In the genomic region with DNA sequence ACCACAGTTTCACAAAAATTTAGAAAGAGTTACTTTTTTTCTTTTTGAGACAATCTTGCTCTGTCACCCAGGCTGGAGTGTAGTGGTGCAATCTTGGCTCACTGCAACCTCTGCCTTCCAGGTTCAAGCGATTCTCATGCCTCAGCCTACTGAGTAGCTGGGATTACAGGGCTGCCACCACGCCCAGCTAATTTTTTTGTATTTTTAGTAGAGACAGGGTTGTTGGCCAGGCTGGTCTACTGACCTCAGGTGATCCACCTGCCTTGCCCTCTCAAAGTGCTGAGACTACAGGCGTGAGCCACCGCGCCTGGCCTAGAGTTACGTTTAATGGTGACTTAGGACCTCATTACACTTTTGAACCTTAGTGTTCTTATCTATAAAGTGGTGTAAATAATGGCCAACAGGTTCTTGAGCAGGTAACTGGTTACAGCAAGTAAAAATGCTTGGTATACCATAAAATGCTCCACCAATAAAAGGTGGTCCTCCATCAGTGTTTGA, we compare ENCODE assay signal across 6 cellular contexts. TPM values are rescaled to one million over a fixed set of nuclear protein-coding genes. Genes with fewer than 3 reads are reported as not detected.
DNase-seq lines count a peak whose midpoint lies in the region; ATAC-seq, FAIRE-seq and TF ChIP-seq lines count a peak whose summit lies in the region.
"Not testable (repeated sequence)": the region's sequence is repeated elsewhere in the genome, so short reads cannot be mapped to it uniquely, and the experiment has no call there.

No MANE protein-coding gene starts in this region.

- H3K9me3 ChIP-seq in left ventricle myocardium inferior (replicated peaks); mucosa of descending colon; psoas muscle; small intestine (ENCODE audit: control insufficient read depth, low read depth): not testable (repeated sequence)

- intact Hi-C loops in left ventricle myocardium inferior (cut with micrococcal nuclease) (loop anchor here (10.0 kb wide), 1 partner anchor 265 kb away; no protein-coding TSS in a partner anchor), psoas muscle (cut with DNase I) (loop anchor here (2.0 to 10.0 kb wide), 6 partner anchors 52 to 505 kb away; partner anchors contain the start of gene ELF2 (in 1 of the 2))
- intact Hi-C loops in mucosa of descending colon (cut with DNase I, micrococcal nuclease): not testable (repeated sequence)

- CTCF ChIA-PET in RWPE1 (lab: Yijun Ruan, JAX): interaction anchor here (0.5 to 1.3 kb wide), 10 partner anchors 9 to 585 kb away, joined by 3 to 13 read pairs (median 4); partner anchors contain the start of gene NOCT

- POLR2A ChIA-PET in RWPE1 (lab: Yijun Ruan, JAX; ENCODE audit: low non-redundant PET): interaction anchor here (0.6 kb wide), 1 partner anchor 69 kb away, joined by 4 read pairs; no protein-coding TSS in a partner anchor

- not testable (repeated sequence) for H3K27me3 ChIP-seq in left ventricle myocardium inferior (ENCODE audit: low read depth); psoas muscle (ENCODE audit: insufficient read depth in 3 of 3, low read length in 2 of 3); small intestine (ENCODE audit: control insufficient read depth in 2 of 2, insufficient read depth in 2 of 2, low read length in 2 of 2)

- TF ChIP-seq CTCF in RWPE1 (conservative IDR thresholded peaks at IDR 0.05; ENCODE audit: low read depth); left ventricle myocardium inferior (IDR thresholded peaks at IDR 0.05; ENCODE audit: borderline replicate concordance); mucosa of descending colon (IDR thresholded peaks at IDR 0.05); psoas muscle (IDR thresholded peaks at IDR 0.05): not testable (repeated sequence)

- WGBS in psoas muscle, 3 donors: 44 to 68% (median 45%) methylated on average over 6 of the region's 6 CpGs
- 44 to 80% (median 74%) methylated on average over 6 of the region's 6 CpGs for WGBS in small intestine, 3 donors

- ATAC-seq in left lobe of liver: peak; percentile 16
- ATAC-seq in mucosa of descending colon: peak; percentile 27
- not testable (repeated sequence) for ATAC-seq in psoas muscle

- FAIRE-seq in small intestine (lab: Jason Lieb, UNC): not testable (repeated sequence)

- H3K36me3 ChIP-seq in left ventricle myocardium inferior; mucosa of descending colon (ENCODE audit: low read depth); psoas muscle (ENCODE audit: insufficient read depth in 1 of 2, low read depth in 1 of 2); small intestine (ENCODE audit: control insufficient read depth in 2 of 2, insufficient read depth in 2 of 2, low read length in 2 of 2): not testable (repeated sequence)

- not testable (repeated sequence) for H3K4me3 ChIP-seq in left ventricle myocardium inferior; mucosa of descending colon; psoas muscle; small intestine (ENCODE audit: low read depth in 1 of 2, low read length in 2 of 2)

- peaks cover 23% of the 10 kb centered on the region for H3K4me1 ChIP-seq in left ventricle myocardium inferior
- not testable (repeated sequence) for H3K4me1 ChIP-seq in mucosa of descending colon (ENCODE audit: low read depth); small intestine (ENCODE audit: control insufficient read depth in 2 of 2, insufficient read depth in 1 of 2, low read depth in 1 of 2, low read length in 1 of 2)
- peaks cover 28% of the 10 kb centered on the region for H3K4me1 ChIP-seq in psoas muscle

- H3K27ac ChIP-seq in RWPE1: peak overlapping the region; percentile 33; the same call in 1 of the 2 replicates
- peak overlapping the region; percentile 89 for H3K27ac ChIP-seq in left ventricle myocardium inferior (replicated peaks)
- H3K27ac ChIP-seq in psoas muscle: peak overlapping the region; percentile 88
- H3K27ac ChIP-seq in small intestine (ENCODE audit: low read depth in 1 of 2, low read length in 1 of 2): not testable (repeated sequence)

- DNase-seq in RWPE1 (ENCODE audit: low spot score); left ventricle myocardium inferior; mucosa of descending colon; psoas muscle: not testable (repeated sequence)
- DNase-seq in left lobe of liver (ENCODE audit: low spot score) (peak; percentile 64), small intestine (peak; percentile 71)

RNA-seq across cellular contexts. Expression of gene NOCT, which starts 14.3 kb away (rescaled TPM):
- total RNA-seq in left ventricle myocardium inferior: 8.4 TPM
- total RNA-seq in left lobe of liver: 5.1 TPM
- total RNA-seq in mucosa of descending colon: 10 to 100 TPM in 2 of 3 donors, 1 to 10 TPM in 1; 7.9 to 11.6 (median 10.1) TPM
- 10 to 100 TPM; 11.4 to 21.8 (median 15.0) TPM for total RNA-seq in psoas muscle
- 1 to 10 TPM; 3.9 to 6.1 (median 4.6) TPM for polyA plus RNA-seq in psoas muscle
- 1 to 10 TPM; 2.3 to 8.5 (median 3.5) TPM for polyA plus RNA-seq in small intestine
